Comparison of ENCODE assay signal across 17 cellular contexts in the genomic region with DNA sequence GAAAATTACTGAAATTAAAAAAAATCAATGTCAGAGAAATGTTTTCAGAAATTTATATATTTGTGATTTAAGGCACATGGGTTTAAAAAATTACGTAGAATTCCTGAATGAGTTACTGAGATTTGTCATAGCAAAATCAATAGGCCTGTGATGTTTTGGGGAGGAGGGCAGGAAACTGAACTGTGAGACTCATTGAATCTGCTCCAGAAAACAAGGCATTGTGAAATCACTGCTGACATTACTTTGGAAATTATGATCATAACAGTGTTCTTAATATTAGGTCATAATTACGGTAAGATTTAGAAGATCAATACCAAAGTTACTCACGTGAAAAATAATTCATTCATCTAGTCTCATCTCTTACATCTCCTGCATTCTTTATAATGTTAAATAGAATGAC. TPM values are rescaled to one million over a fixed set of nuclear protein-coding genes. Genes with fewer than 3 reads are reported as not detected.
DNase-seq lines count a peak whose midpoint lies in the region; ATAC-seq, FAIRE-seq and TF ChIP-seq lines count a peak whose summit lies in the region.
"Had no signal": no experiment of that assay in that cellular context is flagged by ENCODE, and none has a peak within 500 bp of the region (broad histone marks: within the 10 kb centered on the region; RNA-seq: fewer than 3 reads in every experiment).

No MANE protein-coding gene starts in this region.

- H2AFZ ChIP-seq in ACC112 (ENCODE audit: low read length, unreplicated experiment) = no peak overlapping the region

- H3K27ac ChIP-seq in ACC112 (ENCODE audit: low read depth, low read length) (peak overlapping the region; percentile 17), thyroid gland (no peak overlapping the region)

- peak; percentile 64 for FAIRE-seq in H54 (lab: Jason Lieb, UNC)

- intact Hi-C loops in thyroid gland (cut with DNase I) = no loop called here

- no peak overlapping the region for H3K9ac ChIP-seq in adipocyte (ENCODE audit: low read length)

- no peak for ATAC-seq in HG03196 (IDR thresholded peaks at IDR 0.05; ENCODE audit: unreplicated experiment)

- no peak for TF ChIP-seq CTCF in foreskin fibroblast (IDR thresholded peaks at IDR 0.05; ENCODE audit: low read depth, low read length)
- TF ChIP-seq CTCF in thyroid gland (IDR thresholded peaks at IDR 0.05) = no peak

- H3K4me1 ChIP-seq in ACC112 (ENCODE audit: control insufficient read depth, insufficient read depth, low read length, unreplicated experiment) = peaks cover 36% of the 10 kb centered on the region
- peaks cover 38% of the 10 kb centered on the region for H3K4me1 ChIP-seq in adipocyte (ENCODE audit: control insufficient read depth, insufficient read depth, low read length)
- peaks cover 4% of the 10 kb centered on the region in 2 donors for H3K4me1 ChIP-seq in thyroid gland

- peaks cover 78% of the 10 kb centered on the region for H3K79me2 ChIP-seq in ACC112 (ENCODE audit: control insufficient read depth, insufficient read depth, low read length, unreplicated experiment)

- H3K27me3 ChIP-seq in ACC112 (ENCODE audit: insufficient read depth, low read length) = no peaks in the 10 kb centered on the region
- no peaks in the 10 kb centered on the region for H3K27me3 ChIP-seq in adipocyte (replicated peaks; ENCODE audit: control insufficient read depth, insufficient read depth, low read length)
- H3K27me3 ChIP-seq in thyroid gland = peaks cover 5% of the 10 kb centered on the region

- DNase-seq in H54 (ENCODE audit: insufficient read length, low spot score) (no peak), adipocyte (ENCODE audit: low read depth) (peak; percentile 61), foreskin fibroblast (peak in 1 of 2 donors; percentile 62), SIG-M5 treated with dmso at 0.1 percent for 504 hours (lab: John Stamatoyannopoulos, UW; ENCODE audit: unreplicated experiment) (no peak), thyroid gland (no peak), dedifferentiated amniotic fluid mesenchymal stem cell (ENCODE audit: extremely low spot score) (no peak)
- DNase-seq: C1 segment of cervical spinal cord, H9, KG1, NCI-H1436, NCI-H2029, NCI-H510A treated with DMSO at 0.1 percent for 48 hours, NCI-H82, SHP77 treated with DMSO at 0.1 percent for 48 hours, SW 1271 had no signal

- H3K36me3 ChIP-seq in ACC112 (ENCODE audit: insufficient read depth, low read length) (no peaks in the 10 kb centered on the region), adipocyte (ENCODE audit: control insufficient read depth, insufficient read depth, low read length, severe bottlenecking) (no peaks in the 10 kb centered on the region), thyroid gland (no peaks in the 10 kb centered on the region)

- H3K9me3 ChIP-seq in adipocyte (ENCODE audit: control insufficient read depth, low read length) = no peaks in the 10 kb centered on the region
- no peaks in the 10 kb centered on the region for H3K9me3 ChIP-seq in thyroid gland

- TF ChIP-seq POLR2A in H54 (IDR thresholded peaks at IDR 0.05; ENCODE audit: low read depth, low read length) (no peak), thyroid gland (IDR thresholded peaks at IDR 0.05) (no peak)

- peak overlapping the region; percentile 91 for H3K4me3 ChIP-seq in ACC112 (ENCODE audit: low read depth, low read length)
- H3K4me3 ChIP-seq in adipocyte (ENCODE audit: low read length) = peak overlapping the region; percentile 25
- peak overlapping the region; percentile 22 to 96 for H3K4me3 ChIP-seq in foreskin fibroblast (ENCODE audit: low read depth in 1 of 2, low read length in 2 of 2)
- no peak overlapping the region for H3K4me3 ChIP-seq in thyroid gland (replicated peaks in 1 of 3)

- 71 to 91% methylated on average over 3 of the region's 3 CpGs for WGBS in thyroid gland, 2 donors

RNA-seq across cellular contexts. Expression of a gene that starts 5.3 kb away (rescaled TPM):
- not detected for total RNA-seq in thyroid gland
- total RNA-seq: H9 had no signal

Comparison
In these comparisons a context has a peak if more than half of its experiments do, and no peak if none do; other contexts are left out.
1. H3K4me3 ChIP-seq: peak in ACC112 (single experiment), adipocyte (single experiment) and foreskin fibroblast (2 of 2); none in thyroid gland (0 of 3).